Comparison of ENCODE assay signal across 12 cellular contexts in the genomic region with DNA sequence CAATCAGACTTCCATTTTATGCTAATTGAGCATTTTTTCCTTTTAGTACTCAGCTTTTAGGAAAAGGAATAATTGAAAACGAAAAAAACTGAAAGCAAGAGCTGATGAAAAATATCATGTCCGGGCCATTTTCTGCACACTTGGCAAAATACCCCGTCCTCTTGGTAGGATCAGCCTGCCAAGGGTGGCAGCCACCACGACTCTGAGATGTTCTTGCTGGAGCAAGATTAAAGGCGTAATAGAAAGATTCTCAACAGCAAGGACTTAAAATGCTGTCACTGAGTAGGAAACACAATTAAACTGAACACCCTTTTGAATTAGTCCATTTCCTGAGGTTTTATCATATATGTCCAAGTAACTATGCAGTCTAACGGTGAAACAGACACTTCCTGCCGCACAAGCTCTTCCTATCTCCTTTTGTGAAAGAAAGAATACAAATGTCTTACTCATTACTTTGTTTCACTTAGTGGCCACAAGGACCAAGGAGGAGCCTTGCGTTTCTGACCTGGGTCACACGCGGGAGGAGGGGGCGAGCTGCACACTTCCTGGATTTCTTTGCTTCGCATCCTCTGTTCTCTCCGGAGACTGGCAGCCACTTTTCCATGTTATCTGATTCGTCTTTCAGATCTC.
DNase-seq lines count a peak whose midpoint lies in the region; ATAC-seq and TF ChIP-seq lines count a peak whose summit lies in the region.
"Had no signal": no experiment of that assay in that cellular context is flagged by ENCODE, and none has a peak within 500 bp of the region (broad histone marks: within the 10 kb centered on the region; RNA-seq: fewer than 3 reads in every experiment).

No MANE protein-coding gene starts in this region.

- H3K4me1 ChIP-seq in GM23338 (ENCODE audit: insufficient read depth): peaks cover 50% of the 10 kb centered on the region
- peaks cover 0 to 26% (median 5%) of the 10 kb centered on the region in 4 donors for H3K4me1 ChIP-seq in transverse colon

- no peaks in the 10 kb centered on the region for H4K20me1 ChIP-seq in GM23338 (replicated peaks; ENCODE audit: insufficient read depth)

- CTCF ChIA-PET in CD4-positive, alpha-beta T cell (lab: Charles Lee): no interaction called here

- ATAC-seq in GM23338 (no peak; the same call in 2 of the 3 replicates), left lobe of liver (peak; percentile 50)
- ATAC-seq in CD4-positive, alpha-beta T cell (ENCODE audit: poor library complexity): no peak
- ATAC-seq: T-cell had no signal

- H3K79me2 ChIP-seq in GM23338 (replicated peaks; ENCODE audit: insufficient read depth): no peaks in the 10 kb centered on the region

- no peak for TF ChIP-seq POLR2A in transverse colon (IDR thresholded peaks at IDR 0.05)

- H3K27ac Mint-ChIP-seq in GM23338: peak overlapping the region; percentile 72; the same call in 1 of the 2 replicates
- no peak overlapping the region for H3K27ac Mint-ChIP-seq in CD4-positive, alpha-beta T cell
- H3K27ac Mint-ChIP-seq: T-cell had no signal

- no peak for TF ChIP-seq CTCF in GM23338 (conservative IDR thresholded peaks at IDR 0.05; ENCODE audit: low read depth in 2 of 2)
- TF ChIP-seq CTCF in transverse colon (IDR thresholded peaks at IDR 0.05): no peak
- no peak for TF ChIP-seq CTCF in CD4-positive, alpha-beta T cell (IDR thresholded peaks at IDR 0.05)

- no peak for TF ChIP-seq EP300 in transverse colon (IDR thresholded peaks at IDR 0.05; ENCODE audit: low read depth)

- 64% methylated on average over 14 of the region's 14 CpGs for WGBS in transverse colon (ENCODE audit: low coverage in 1 of 2), 2 donors

- no peaks in the 10 kb centered on the region for H3K36me3 ChIP-seq in GM23338 (ENCODE audit: insufficient read depth)
- no peaks in the 10 kb centered on the region for H3K36me3 ChIP-seq in transverse colon

- POLR2A ChIA-PET in CD4-positive, alpha-beta T cell (lab: Charles Lee): no interaction called here

- H3K27me3 ChIP-seq in GM23338 (ENCODE audit: insufficient read depth) (no peaks in the 10 kb centered on the region), transverse colon (no peaks in the 10 kb centered on the region)
- no peaks in the 10 kb centered on the region for H3K27me3 ChIP-seq in CD4-positive, alpha-beta T cell (ENCODE audit: control insufficient read depth, insufficient read depth, low read length)

- H3K4me2 ChIP-seq in GM23338: no peak overlapping the region

- no peaks in the 10 kb centered on the region for H3K9me2 ChIP-seq in GM23338 (ENCODE audit: insufficient read depth)

- H3K27ac ChIP-seq in GM23338 (ENCODE audit: low read depth): no peak overlapping the region
- peak overlapping the region; percentile 43 to 56 (median 54) for H3K27ac ChIP-seq in transverse colon
- no peak overlapping the region for H3K27ac ChIP-seq in substantia nigra (ENCODE audit: low read depth, low read length, poor library complexity, severe bottlenecking)
- H3K27ac ChIP-seq in CD4-positive, alpha-beta T cell (ENCODE audit: low read depth, low read length): no peak overlapping the region

- no peaks in the 10 kb centered on the region for H3F3A ChIP-seq in GM23338 (replicated peaks; ENCODE audit: low read depth)

- peaks cover 5% of the 10 kb centered on the region for H3K27me3 Mint-ChIP-seq in GM23338 (ENCODE audit: insufficient read depth, low read depth, poor library complexity)
- no peaks in the 10 kb centered on the region for H3K27me3 Mint-ChIP-seq in CD4-positive, alpha-beta T cell

- no peaks in the 10 kb centered on the region for H3K9me3 Mint-ChIP-seq in GM23338
- H3K9me3 Mint-ChIP-seq in CD4-positive, alpha-beta T cell: no peaks in the 10 kb centered on the region
- H3K9me3 Mint-ChIP-seq: T-cell had no signal

- DNase-seq in GM23338 (ENCODE audit: low spot score): peak; percentile 29
- peak; percentile 39 for DNase-seq in amniotic epithelial cell (ENCODE audit: low read depth)
- DNase-seq in left lobe of liver (ENCODE audit: low spot score): no peak
- DNase-seq in transverse colon: no peak
- no peak for DNase-seq in substantia nigra (lab: John Stamatoyannopoulos, UW)
- DNase-seq in CD4-positive, alpha-beta T cell: no peak
- DNase-seq in NK-92 treated with Interleukin-12 subunit alpha and Interleukin-12 subunit beta, amount 100 ng/mL, for 24 hours (lab: John Stamatoyannopoulos, UW): no peak
- no peak for DNase-seq in amygdala (lab: John Stamatoyannopoulos, UW)
- DNase-seq: activated naive CD4-positive, alpha-beta T cell treated with Interleukin-2 at 50 U/mL for 16 hours; hypothalamus; NCI-H1436; T-cell had no signal

- H3K4me1 Mint-ChIP-seq in GM23338: peaks cover 68% of the 10 kb centered on the region
- no peaks in the 10 kb centered on the region for H3K4me1 Mint-ChIP-seq in CD4-positive, alpha-beta T cell (ENCODE audit: low read depth)
- H3K4me1 Mint-ChIP-seq: T-cell had no signal

- H3K4me3 ChIP-seq in GM23338 (no peak overlapping the region), transverse colon (no peak overlapping the region)

- H3K9me3 ChIP-seq in transverse colon: no peaks in the 10 kb centered on the region
- H3K9me3 ChIP-seq in CD4-positive, alpha-beta T cell (ENCODE audit: control insufficient read depth, low read length): no peaks in the 10 kb centered on the region

- intact Hi-C loops in transverse colon (cut with DNase I; ENCODE audit: low total_unique reads): no loop called here
- intact Hi-C loops in CD4-positive, alpha-beta T cell (cut with DNase I, micrococcal nuclease): loop anchor here in 1 of 2 experiments (10.0 kb wide), 1 partner anchor 48 kb away; no protein-coding TSS in a partner anchor

- H2AFZ ChIP-seq in GM23338: no peak overlapping the region

- no peaks in the 10 kb centered on the region for H3K36me3 Mint-ChIP-seq in GM23338 (ENCODE audit: low read depth)
- no peaks in the 10 kb centered on the region for H3K36me3 Mint-ChIP-seq in CD4-positive, alpha-beta T cell (ENCODE audit: low read depth)
- H3K36me3 Mint-ChIP-seq: T-cell had no signal

- in situ Hi-C loops in transverse colon (cut with MboI; ENCODE audit: low pct_ligation_motif_present in 1 of 4, low pct_unique_long_range_greater_than_20kb in 1 of 4, low sequenced_read_pairs in 3 of 4): no loop called here

- no peak overlapping the region for H3K4me3 Mint-ChIP-seq in GM23338
- H3K4me3 Mint-ChIP-seq in CD4-positive, alpha-beta T cell: no peak overlapping the region
- H3K4me3 Mint-ChIP-seq: T-cell had no signal

TF ChIP-seq in GM23338, 12 proteins besides CTCF, POLR2A, EP300 and RAD21 (continues in another document):
- no peak for TF ChIP-seq CREB1 (CRISPR knock-in tag; IDR thresholded peaks at IDR 0.05; ENCODE audit: low read depth)
- TF ChIP-seq STAT1 (IDR thresholded peaks at IDR 0.05; ENCODE audit: unreplicated experiment): no peak
- no peak for TF ChIP-seq ZNF114 (CRISPR knock-in tag; IDR thresholded peaks at IDR 0.05)
- no peak for TF ChIP-seq JUNB (IDR thresholded peaks at IDR 0.05; ENCODE audit: unreplicated experiment)
- TF ChIP-seq EZH2 (IDR thresholded peaks at IDR 0.05; ENCODE audit: low read depth, unreplicated experiment): no peak
- TF ChIP-seq ETS1 (IDR thresholded peaks at IDR 0.05): no peak
- TF ChIP-seq EZH2phosphoT487 (IDR thresholded peaks at IDR 0.05; ENCODE audit: unreplicated experiment): no peak
- no peak for TF ChIP-seq POLR2AphosphoS5 (IDR thresholded peaks at IDR 0.05; ENCODE audit: low read depth)
- TF ChIP-seq REST (IDR thresholded peaks at IDR 0.05; ENCODE audit: unreplicated experiment): no peak
- TF ChIP-seq NANOG (IDR thresholded peaks at IDR 0.05; ENCODE audit: borderline replicate concordance): no peak

Comparison
In these comparisons a context has a peak if more than half of its experiments do, and no peak if none do; other contexts are left out.
1. DNase-seq: peak in GM23338 (single experiment) and amniotic epithelial cell (single experiment); none in left lobe of liver (single experiment), transverse colon (single experiment), substantia nigra (0 of 49), CD4-positive, alpha-beta T cell (0 of 10), NK-92 treated with Interleukin-12 subunit alpha and Interleukin-12 subunit beta, amount 100 ng/mL, for 24 hours (single experiment) and amygdala (0 of 56).
2. H3K27ac ChIP-seq: peak in transverse colon (4 of 4); none in GM23338 (single experiment), substantia nigra (single experiment) and CD4-positive, alpha-beta T cell (single experiment).